ENCODE assay signal across 1 cellular context in the genomic region with DNA sequence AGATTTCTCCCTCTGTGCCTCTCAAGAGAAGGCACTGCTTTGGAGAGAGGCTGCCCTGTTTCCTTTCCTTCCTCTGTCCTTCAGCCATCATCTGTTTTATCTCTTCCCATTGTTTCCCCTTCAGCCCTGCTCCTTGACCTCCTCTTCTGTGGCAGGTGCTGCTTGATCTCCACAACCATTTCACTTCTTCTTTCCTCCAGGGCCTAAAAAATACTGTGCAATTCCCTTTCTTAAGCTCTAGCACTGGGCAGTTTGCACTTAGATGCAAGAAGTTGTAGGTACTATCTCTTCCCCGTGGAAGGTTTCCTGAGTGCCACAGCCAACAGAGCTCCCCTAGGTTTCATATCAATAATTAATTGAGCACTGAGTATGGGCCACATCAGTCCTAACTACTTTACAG.
TF ChIP-seq lines count a peak whose summit lies in the region.

No MANE protein-coding gene starts in this region.

TF ChIP-seq in SK-N-SH treated with all-trans-retinoic acid at 6 μM for 48 hours, 23 proteins besides CTCF, POLR2A, EP300 and RAD21 (continued from another document):
- TF ChIP-seq, protein P1, sequence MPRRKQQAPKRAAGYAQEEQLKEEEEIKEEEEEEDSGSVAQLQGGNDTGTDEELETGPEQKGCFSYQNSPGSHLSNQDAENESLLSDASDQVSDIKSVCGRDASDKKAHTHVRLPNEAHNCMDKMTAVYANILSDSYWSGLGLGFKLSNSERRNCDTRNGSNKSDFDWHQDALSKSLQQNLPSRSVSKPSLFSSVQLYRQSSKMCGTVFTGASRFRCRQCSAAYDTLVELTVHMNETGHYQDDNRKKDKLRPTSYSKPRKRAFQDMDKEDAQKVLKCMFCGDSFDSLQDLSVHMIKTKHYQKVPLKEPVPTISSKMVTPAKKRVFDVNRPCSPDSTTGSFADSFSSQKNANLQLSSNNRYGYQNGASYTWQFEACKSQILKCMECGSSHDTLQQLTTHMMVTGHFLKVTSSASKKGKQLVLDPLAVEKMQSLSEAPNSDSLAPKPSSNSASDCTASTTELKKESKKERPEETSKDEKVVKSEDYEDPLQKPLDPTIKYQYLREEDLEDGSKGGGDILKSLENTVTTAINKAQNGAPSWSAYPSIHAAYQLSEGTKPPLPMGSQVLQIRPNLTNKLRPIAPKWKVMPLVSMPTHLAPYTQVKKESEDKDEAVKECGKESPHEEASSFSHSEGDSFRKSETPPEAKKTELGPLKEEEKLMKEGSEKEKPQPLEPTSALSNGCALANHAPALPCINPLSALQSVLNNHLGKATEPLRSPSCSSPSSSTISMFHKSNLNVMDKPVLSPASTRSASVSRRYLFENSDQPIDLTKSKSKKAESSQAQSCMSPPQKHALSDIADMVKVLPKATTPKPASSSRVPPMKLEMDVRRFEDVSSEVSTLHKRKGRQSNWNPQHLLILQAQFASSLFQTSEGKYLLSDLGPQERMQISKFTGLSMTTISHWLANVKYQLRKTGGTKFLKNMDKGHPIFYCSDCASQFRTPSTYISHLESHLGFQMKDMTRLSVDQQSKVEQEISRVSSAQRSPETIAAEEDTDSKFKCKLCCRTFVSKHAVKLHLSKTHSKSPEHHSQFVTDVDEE (CRISPR knock-in tag; IDR thresholded peaks at IDR 0.05), result no peak
- TF ChIP-seq GLIS3 (CRISPR knock-in tag; IDR thresholded peaks at IDR 0.05) (no peak), ZFP3 (CRISPR knock-in tag; IDR thresholded peaks at IDR 0.05) (no peak), ZFP30 (CRISPR knock-in tag; IDR thresholded peaks at IDR 0.05) (no peak), SNAI2 (CRISPR knock-in tag; IDR thresholded peaks at IDR 0.05) (no peak), ZNF565 (CRISPR knock-in tag; conservative IDR thresholded peaks at IDR 0.05; ENCODE audit: low read depth) (no peak)
- TF ChIP-seq, protein P2, sequence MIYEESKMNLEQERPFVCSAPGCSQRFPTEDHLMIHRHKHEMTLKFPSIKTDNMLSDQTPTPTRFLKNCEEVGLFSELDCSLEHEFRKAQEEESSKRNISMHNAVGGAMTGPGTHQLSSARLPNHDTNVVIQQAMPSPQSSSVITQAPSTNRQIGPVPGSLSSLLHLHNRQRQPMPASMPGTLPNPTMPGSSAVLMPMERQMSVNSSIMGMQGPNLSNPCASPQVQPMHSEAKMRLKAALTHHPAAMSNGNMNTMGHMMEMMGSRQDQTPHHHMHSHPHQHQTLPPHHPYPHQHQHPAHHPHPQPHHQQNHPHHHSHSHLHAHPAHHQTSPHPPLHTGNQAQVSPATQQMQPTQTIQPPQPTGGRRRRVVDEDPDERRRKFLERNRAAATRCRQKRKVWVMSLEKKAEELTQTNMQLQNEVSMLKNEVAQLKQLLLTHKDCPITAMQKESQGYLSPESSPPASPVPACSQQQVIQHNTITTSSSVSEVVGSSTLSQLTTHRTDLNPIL (CRISPR knock-in tag; IDR thresholded peaks at IDR 0.05; ENCODE audit: low read depth), result no peak
